12 cellular contexts compared by ENCODE assay signal in the genomic region with DNA sequence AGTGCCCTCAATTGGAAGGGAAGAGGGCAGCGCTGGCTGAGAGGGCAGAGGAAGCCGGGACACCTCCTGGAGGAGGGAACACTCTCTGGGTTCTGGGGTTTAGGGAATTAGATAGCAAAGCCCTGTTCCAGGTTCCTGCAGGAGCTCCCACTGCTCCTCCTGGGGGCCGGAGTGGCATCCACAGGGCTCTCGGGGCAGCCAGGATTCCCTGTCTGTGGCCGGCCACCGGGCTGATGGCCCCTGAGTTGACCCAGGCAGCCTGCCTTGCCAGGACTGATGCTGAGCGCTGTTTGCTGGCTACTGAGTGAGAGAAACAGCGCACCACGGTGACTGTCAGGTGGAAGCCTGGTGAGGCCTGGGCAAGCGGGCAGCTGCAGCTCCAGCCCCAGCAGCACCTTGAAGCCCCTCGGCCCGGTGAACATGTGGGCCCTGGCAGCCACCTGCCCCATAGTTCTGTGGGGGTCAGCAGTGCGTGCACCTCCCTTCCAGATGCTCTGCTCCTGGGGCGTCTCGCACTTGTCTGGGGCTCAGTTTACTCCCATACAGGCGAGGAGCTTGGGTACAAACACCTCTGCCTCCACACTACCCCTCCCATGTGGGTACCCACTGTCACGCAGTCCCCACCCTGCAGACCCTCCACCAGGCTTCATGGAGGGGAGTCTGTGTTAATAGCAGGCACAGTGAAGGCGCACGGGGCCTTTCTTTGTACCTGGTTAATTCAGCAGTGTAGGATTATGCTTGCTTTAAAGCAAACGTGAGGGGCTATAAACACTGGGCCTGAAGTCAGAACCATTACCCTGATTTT. TPM values are rescaled to one million over a fixed set of nuclear protein-coding genes. Genes with fewer than 3 reads are reported as not detected.
DNase-seq lines count a peak whose midpoint lies in the region; ATAC-seq and TF ChIP-seq lines count a peak whose summit lies in the region.
"Had no signal": no experiment of that assay in that cellular context is flagged by ENCODE, and none has a peak within 500 bp of the region (broad histone marks: within the 10 kb centered on the region; RNA-seq: fewer than 3 reads in every experiment).

No MANE protein-coding gene starts in this region.

- H3K36me3 ChIP-seq in SK-N-SH (replicated peaks in 1 of 2; ENCODE audit: control insufficient read depth in 1 of 2, insufficient read depth in 2 of 2, low read length in 1 of 2), result no peaks in the 10 kb centered on the region
- H3K36me3 ChIP-seq in hepatocyte (replicated peaks; ENCODE audit: insufficient read depth, low read depth), result no peaks in the 10 kb centered on the region
- H3K36me3 ChIP-seq: brain microvascular endothelial cell, thoracic aorta had no signal

- H3K27ac Mint-ChIP-seq in stimulated activated naive CD8-positive, alpha-beta T cell treated with anti-CD3 and anti-CD28 coated beads, Interleukin-15, amount 100 ng/mL, for 72 hours, result peak overlapping the region in 1 of 2 donors; percentile 88

- no peak overlapping the region for H3K9ac ChIP-seq in SK-N-SH

- WGBS in SK-N-SH (ENCODE audit: low lambda C conversion rate), result 68% methylated on average over 14 of the region's 20 CpGs
- WGBS in hepatocyte (ENCODE audit: low lambda C conversion rate, missing lambda C conversion rate), result 81% methylated on average over 20 of the region's 20 CpGs

- H3K27me3 Mint-ChIP-seq in stimulated activated naive CD8-positive, alpha-beta T cell treated with anti-CD3 and anti-CD28 coated beads, Interleukin-15, amount 100 ng/mL, for 72 hours, result no peaks in the 10 kb centered on the region
- H3K27me3 Mint-ChIP-seq: activated B cell treated with CpG ODN at 0.5 μM for 24 hours had no signal

- no peaks in the 10 kb centered on the region for H3K9me3 ChIP-seq in SK-N-SH
- H3K9me3 ChIP-seq in hepatocyte (ENCODE audit: low read depth), result no peaks in the 10 kb centered on the region
- H3K9me3 ChIP-seq: thoracic aorta had no signal

- TF ChIP-seq RAD21 in SK-N-SH (IDR thresholded peaks at IDR 0.05; ENCODE audit: low read length), result no peak

- ATAC-seq in stimulated activated naive CD8-positive, alpha-beta T cell treated with anti-CD3 and anti-CD28 coated beads, Interleukin-15, amount 100 ng/mL, for 72 hours, result no peak
- no peak for ATAC-seq in HG02763 (IDR thresholded peaks at IDR 0.05; ENCODE audit: unreplicated experiment)

- H3K9me2 ChIP-seq in SK-N-SH (no peaks in the 10 kb centered on the region), hepatocyte (replicated peaks; ENCODE audit: insufficient read depth) (no peaks in the 10 kb centered on the region)

- H3K4me1 ChIP-seq in SK-N-SH (ENCODE audit: control insufficient read depth in 1 of 2, insufficient read depth in 2 of 2, low read depth in 1 of 2, low read length in 1 of 2) (peaks cover 0 to 20% of the 10 kb centered on the region in 2 experiments; a peak in 2 of 4 replicates), hepatocyte (ENCODE audit: insufficient read depth) (peaks cover 5% of the 10 kb centered on the region)

- H3K4me3 ChIP-seq in SK-N-SH (ENCODE audit: low read depth in 2 of 2, low read length in 1 of 2) (peak overlapping the region in 1 of 2 experiments; percentile 4; a peak in 1 of 4 replicates), hepatocyte (no peak overlapping the region)
- H3K4me3 ChIP-seq: thoracic aorta had no signal

- peak; percentile 8 for DNase-seq in activated naive CD4-positive, alpha-beta T cell treated with anti-CD3 and anti-CD28 coated beads, Interleukin-2, amount 50 U/mL, for 16 hours
- no peak for DNase-seq in activated naive CD4-positive, alpha-beta T cell treated with Interleukin-2 at 50 U/mL for 16 hours
- DNase-seq in SK-N-SH (peak; percentile 76), hepatocyte (ENCODE audit: low spot score) (no peak), NOMO-1 (lab: John Stamatoyannopoulos, UW; ENCODE audit: unreplicated experiment in 2 of 2) (no peak)
- no peak for DNase-seq in stimulated activated naive CD8-positive, alpha-beta T cell treated with anti-CD3 and anti-CD28 coated beads, Interleukin-15, amount 100 ng/mL, for 72 hours
- DNase-seq in activated effector memory CD4-positive, alpha-beta T cell treated with Interleukin-2 at 50 U/mL for 16 hours, result no peak

- H3K4me3 Mint-ChIP-seq in stimulated activated naive CD8-positive, alpha-beta T cell treated with anti-CD3 and anti-CD28 coated beads, Interleukin-15, amount 100 ng/mL, for 72 hours, result peak overlapping the region; percentile 82 to 86

- CTCF ChIA-PET in SK-N-SH (lab: Yijun Ruan, JAX), result interaction anchor here (0.5 to 4.3 kb wide), 40 partner anchors 9 to 1796 kb away, joined by 3 to 43 read pairs (median 4); partner anchors contain the start of genes COLEC11, RNASEH1 and RPS7

- no peaks in the 10 kb centered on the region for H3F3A ChIP-seq in SK-N-SH (replicated peaks; ENCODE audit: insufficient read depth)

- no peak for TF ChIP-seq CTCF in SK-N-SH (IDR thresholded peaks at IDR 0.05)
- no peak for TF ChIP-seq CTCF in hepatocyte (IDR thresholded peaks at IDR 0.05; ENCODE audit: poor library complexity)

- H4K20me1 ChIP-seq in SK-N-SH (ENCODE audit: insufficient read depth), result no peaks in the 10 kb centered on the region
- no peaks in the 10 kb centered on the region for H4K20me1 ChIP-seq in hepatocyte (ENCODE audit: insufficient read depth, poor library complexity, severe bottlenecking)

- H3K4me2 ChIP-seq in SK-N-SH (0 out of 2 replicates have a peak overlapping the region, but pooled peaks have one; percentile 24), hepatocyte (peak overlapping the region; percentile 62)

- POLR2A ChIA-PET in SK-N-SH (lab: Yijun Ruan, JAX), result interaction anchor here (0.7 to 2.3 kb wide), 8 partner anchors 40 to 92 kb away, joined by 3 to 15 read pairs (median 6); partner anchors contain the start of genes COLEC11 and RNASEH1

- no peaks in the 10 kb centered on the region for H3K9me3 Mint-ChIP-seq in stimulated activated naive CD8-positive, alpha-beta T cell treated with anti-CD3 and anti-CD28 coated beads, Interleukin-15, amount 100 ng/mL, for 72 hours
- H3K9me3 Mint-ChIP-seq: activated B cell treated with CpG ODN at 0.5 μM for 24 hours had no signal

- H2AFZ ChIP-seq in SK-N-SH (ENCODE audit: low read depth) (peak overlapping the region; percentile 33), hepatocyte (no peak overlapping the region)

- H3K4me1 Mint-ChIP-seq in stimulated activated naive CD8-positive, alpha-beta T cell treated with anti-CD3 and anti-CD28 coated beads, Interleukin-15, amount 100 ng/mL, for 72 hours, result peaks cover 19% of the 10 kb centered on the region

- TF ChIP-seq EP300 in SK-N-SH (IDR thresholded peaks at IDR 0.05; ENCODE audit: borderline replicate concordance in 1 of 2, low read depth in 1 of 2, low read length in 1 of 2), result no peak

- H3K27me3 ChIP-seq in SK-N-SH (ENCODE audit: insufficient read depth) (no peaks in the 10 kb centered on the region), hepatocyte (no peaks in the 10 kb centered on the region)
- H3K27me3 ChIP-seq: brain microvascular endothelial cell had no signal

- no peaks in the 10 kb centered on the region for H3K79me2 ChIP-seq in SK-N-SH (ENCODE audit: insufficient read depth)
- no peaks in the 10 kb centered on the region for H3K79me2 ChIP-seq in hepatocyte

- peak overlapping the region in 1 of 2 experiments; percentile 81; a peak in 2 of 4 replicates for H3K27ac ChIP-seq in SK-N-SH (ENCODE audit: low read depth in 2 of 2, low read length in 1 of 2)
- H3K27ac ChIP-seq in hepatocyte, result no peak overlapping the region
- H3K27ac ChIP-seq: brain microvascular endothelial cell, thoracic aorta had no signal

TF ChIP-seq in SK-N-SH, 30 proteins besides CTCF, POLR2A, EP300 and RAD21:
- no peak for TF ChIP-seq RXRA (IDR thresholded peaks at IDR 0.05; ENCODE audit: borderline replicate concordance, low read depth)
- TF ChIP-seq GABPA (IDR thresholded peaks at IDR 0.05; ENCODE audit: low read depth), result no peak
- no peak for TF ChIP-seq NRF1 (IDR thresholded peaks at IDR 0.05; ENCODE audit: low read depth, low read length)
- no peak for TF ChIP-seq SIN3A (IDR thresholded peaks at IDR 0.05; ENCODE audit: borderline replicate concordance, low read depth, low read length)
- TF ChIP-seq JUND (IDR thresholded peaks at IDR 0.05), result no peak
- no peak for TF ChIP-seq GATA2 (CRISPR knock-in tag; IDR thresholded peaks at IDR 0.05)
- TF ChIP-seq CHD2 (IDR thresholded peaks at IDR 0.05; ENCODE audit: low read length, partially characterized antibody), result no peak
- no peak for TF ChIP-seq FOXJ3 (CRISPR knock-in tag; IDR thresholded peaks at IDR 0.05)
- TF ChIP-seq RCOR1 (IDR thresholded peaks at IDR 0.05; ENCODE audit: low read length), result no peak
- no peak for TF ChIP-seq MXI1 (IDR thresholded peaks at IDR 0.05; ENCODE audit: low read depth, low read length)

RNA-seq across cellular contexts. Expression of gene ALLC, which starts 7.7 kb away (rescaled TPM):
- 0.08 TPM in 1 of 2 replicates, not detected in the other for polyA plus RNA-seq in SK-N-SH (2012; rRNA removed)
- polyA plus RNA-seq in SK-N-SH (2012; cell fraction: cytosol; rRNA removed), result 0.05 TPM in 1 of 2 replicates, not detected in the other
- 0.19 and 0.27 TPM in 2 replicates for polyA plus RNA-seq in SK-N-SH (2012; cell fraction: nucleus; rRNA removed)
- total RNA-seq in hepatocyte, result not detected in 2 replicates
- polyA plus RNA-seq in hepatocyte, result not detected in 2 replicates
- total RNA-seq: activated B cell treated with CpG ODN at 0.5 μM for 24 hours had no signal

RNA-seq across cellular contexts. Expression of gene DCDC2C, which starts 53.0 kb away (rescaled TPM):
- not detected in 2 replicates for polyA plus RNA-seq in SK-N-SH (2012; rRNA removed)
- polyA plus RNA-seq in SK-N-SH (2012; cell fraction: cytosol; rRNA removed), result not detected in 2 replicates
- not detected in 2 replicates for polyA plus RNA-seq in SK-N-SH (2012; cell fraction: nucleus; rRNA removed)
- not detected in 2 replicates for total RNA-seq in hepatocyte
- not detected in 2 replicates for polyA plus RNA-seq in hepatocyte
- total RNA-seq: activated B cell treated with CpG ODN at 0.5 μM for 24 hours, fibroblast of villous mesenchyme had no signal

RNA-seq across cellular contexts. Expression of gene COLEC11, which starts 55.4 kb away (rescaled TPM):
- polyA plus RNA-seq in SK-N-SH (2012; rRNA removed) (8.7 and 15.2 TPM in 2 replicates), hepatocyte (20.9 and 21.5 TPM in 2 replicates)
- 11.5 and 22.9 TPM in 2 replicates for polyA plus RNA-seq in SK-N-SH (2012; cell fraction: cytosol; rRNA removed)
- 4.4 and 8.8 TPM in 2 replicates for polyA plus RNA-seq in SK-N-SH (2012; cell fraction: nucleus; rRNA removed)
- 22.6 TPM in 2 replicates for total RNA-seq in hepatocyte
- total RNA-seq: activated B cell treated with CpG ODN at 0.5 μM for 24 hours had no signal

Comparison
In these comparisons a context has a peak if more than half of its experiments do, and no peak if none do; other contexts are left out.
1. DNase-seq: peak in activated naive CD4-positive, alpha-beta T cell treated with anti-CD3 and anti-CD28 coated beads, Interleukin-2, amount 50 U/mL, for 16 hours (single experiment) and SK-N-SH (single experiment); none in activated naive CD4-positive, alpha-beta T cell treated with Interleukin-2 at 50 U/mL for 16 hours (single experiment), hepatocyte (single experiment), stimulated activated naive CD8-positive, alpha-beta T cell treated with anti-CD3 and anti-CD28 coated beads, Interleukin-15, amount 100 ng/mL, for 72 hours (0 of 2), NOMO-1 (0 of 2) and activated effector memory CD4-positive, alpha-beta T cell treated with Interleukin-2 at 50 U/mL for 16 hours (single experiment).